In the genomic region with DNA sequence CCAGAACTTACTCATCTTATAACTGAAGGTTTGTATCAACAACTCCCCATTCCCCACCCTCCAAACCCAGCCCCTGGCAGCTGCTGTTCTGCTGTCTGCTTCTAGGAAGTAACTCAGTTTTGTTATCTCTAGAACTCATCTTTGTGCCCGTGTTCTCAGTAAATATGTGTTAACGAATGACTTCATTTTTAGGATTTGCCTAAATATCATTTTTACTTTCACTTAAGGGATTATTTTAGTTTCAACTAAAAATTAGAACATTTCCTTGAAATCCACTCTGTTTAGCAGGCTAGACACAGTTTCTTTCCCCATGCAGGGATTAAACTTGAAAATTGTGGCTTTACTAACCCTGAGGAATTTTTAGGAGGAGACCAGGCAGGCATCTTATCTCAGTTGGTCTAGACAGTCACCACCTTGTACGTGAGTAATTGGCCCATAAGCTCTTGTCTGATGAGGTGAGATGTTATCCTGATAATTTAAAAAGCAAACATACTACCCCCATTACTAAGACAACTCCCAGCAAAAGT, we compare ENCODE assay signal across 1 cellular context.
TF ChIP-seq lines count a peak whose summit lies in the region.

No MANE protein-coding gene starts in this region.

TF ChIP-seq in HEK293, 187 proteins besides CTCF, POLR2A, EP300 and RAD21 (continued from another document):
- TF ChIP-seq, protein P1, sequence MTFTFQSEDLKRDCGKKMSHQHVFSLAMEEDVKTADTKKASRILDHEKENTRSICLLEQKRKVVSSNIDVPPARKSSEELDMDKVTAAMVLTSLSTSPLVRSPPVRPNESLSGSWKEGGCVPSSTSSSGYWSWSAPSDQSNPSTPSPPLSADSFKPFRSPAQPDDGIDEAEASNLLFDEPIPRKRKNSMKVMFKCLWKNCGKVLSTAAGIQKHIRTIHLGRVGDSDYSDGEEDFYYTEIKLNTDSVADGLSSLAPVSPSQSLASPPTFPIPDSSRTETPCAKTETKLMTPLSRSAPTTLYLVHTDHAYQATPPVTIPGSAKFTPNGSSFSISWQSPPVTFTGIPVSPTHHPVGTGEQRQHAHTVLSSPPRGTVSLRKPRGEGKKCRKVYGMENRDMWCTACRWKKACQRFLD (tag by site-specific recombination; IDR thresholded peaks at IDR 0.05): no peak
- TF ChIP-seq ZNF335 (tag by site-specific recombination; conservative IDR thresholded peaks at IDR 0.05) (peak; percentile 27; the same call in 1 of the 2 replicates), FEZF1 (tag by site-specific recombination; IDR thresholded peaks at IDR 0.05) (peak; percentile 41; the same call in 1 of the 2 replicates), SP7 (tag by site-specific recombination; IDR thresholded peaks at IDR 0.05) (peak; percentile 69), BCL11A (tag by site-specific recombination; IDR thresholded peaks at IDR 0.05; ENCODE audit: low read depth) (no peak)
TF ChIP-seq in HEK293: peak in this region for 17.
